In the genomic region with DNA sequence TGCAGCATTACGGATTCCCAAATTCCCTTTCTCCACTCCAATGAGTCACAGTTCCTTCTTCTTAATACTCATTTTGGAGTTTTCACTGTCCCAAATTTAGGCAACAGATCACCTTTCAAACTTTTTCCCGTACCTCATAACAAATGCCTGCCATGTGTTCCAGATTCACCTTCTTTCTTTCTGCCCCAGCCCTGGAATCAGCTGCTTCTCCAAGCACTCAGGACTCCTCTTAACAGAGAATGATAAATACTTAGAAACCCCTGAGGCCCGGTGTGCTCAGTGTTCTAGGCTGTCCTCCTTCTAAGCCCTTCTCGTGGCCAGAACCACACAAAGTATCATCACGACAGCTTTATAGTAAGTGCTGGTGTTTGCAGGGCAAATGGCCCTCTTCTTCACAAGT, we compare ENCODE assay signal across 21 cellular contexts. TPM values are rescaled to one million over a fixed set of nuclear protein-coding genes. Genes with fewer than 3 reads are reported as not detected.
DNase-seq lines count a peak whose midpoint lies in the region; ATAC-seq lines count a peak whose summit lies in the region.
"Had no signal": no experiment of that assay in that cellular context is flagged by ENCODE, and none has a peak within 500 bp of the region (broad histone marks: within the 10 kb centered on the region; RNA-seq: fewer than 3 reads in every experiment).

No MANE protein-coding gene starts in this region.

- no peak for ATAC-seq in naive thymus-derived CD8-positive, alpha-beta T cell
- ATAC-seq in HG03196 (IDR thresholded peaks at IDR 0.05; ENCODE audit: unreplicated experiment) = no peak
- ATAC-seq: stimulated activated naive CD8-positive, alpha-beta T cell treated with anti-CD3 and anti-CD28 coated beads, Interleukin-15, Interleukin-2, amounts not matched to agents 100 U/mL and 50 U/mL, for 24 hours had no signal

- peaks cover 7% of the 10 kb centered on the region for H3K4me1 Mint-ChIP-seq in activated CD4-positive, alpha-beta T cell treated with anti-CD3 and anti-CD28 coated beads, Interleukin-2, amount 10 ng/mL, durations not matched to agents 24 days and 14 days
- peaks cover 12% of the 10 kb centered on the region for H3K4me1 Mint-ChIP-seq in activated CD4-positive, alpha-beta T cell treated with anti-CD3 and anti-CD28 coated beads, Interleukin-2, amount 10 ng/mL, durations not matched to agents 7 days and 5 days
- H3K4me1 Mint-ChIP-seq in CD4-positive, alpha-beta memory T cell = peaks cover 23 to 41% (median 34%) of the 10 kb centered on the region in 4 donors
- H3K4me1 Mint-ChIP-seq in activated T-helper 2 cell treated with anti-CD3 and anti-CD28 coated beads, Interferon-gamma antibody, Interleukin-2, Interleukin-4, amounts not matched to agents 10 μg/mL and 5 μg/mL and 100 μg/mL, durations not matched to agents 14 hours and 24 hours and 36 hours (ENCODE audit: low read depth) = peaks cover 8% of the 10 kb centered on the region
- peaks cover 29 to 55% (median 36%) of the 10 kb centered on the region in 4 donors for H3K4me1 Mint-ChIP-seq in naive thymus-derived CD8-positive, alpha-beta T cell
- H3K4me1 Mint-ChIP-seq: neural progenitor cell had no signal

- POLR2A ChIA-PET in activated CD4-positive, alpha-beta T cell treated with anti-CD3 and anti-CD28 coated beads, Interleukin-2, amount 10 ng/mL, durations not matched to agents 7 days and 5 days (lab: Charles Lee) = no interaction called here
- POLR2A ChIA-PET in CD4-positive, alpha-beta memory T cell (lab: Charles Lee; ENCODE audit: partially characterized antibody) = no interaction called here
- POLR2A ChIA-PET in naive thymus-derived CD8-positive, alpha-beta T cell (lab: Charles Lee) = no interaction called here

- H3K4me3 ChIP-seq in CD4-positive, alpha-beta memory T cell (ENCODE audit: low read length in 2 of 2) = no peak overlapping the region
- H3K4me3 ChIP-seq: BLaER1, colonic mucosa, neural progenitor cell had no signal

- peaks cover 10% of the 10 kb centered on the region for H3K4me1 ChIP-seq in CD4-positive, alpha-beta memory T cell (ENCODE audit: insufficient read depth, low read length)
- H3K4me1 ChIP-seq: BLaER1, colonic mucosa, neural progenitor cell had no signal

- CTCF ChIA-PET in activated CD4-positive, alpha-beta T cell treated with anti-CD3 and anti-CD28 coated beads, Interleukin-2, amount 10 ng/mL, durations not matched to agents 7 days and 5 days (lab: Charles Lee) = no interaction called here
- CTCF ChIA-PET in CD4-positive, alpha-beta memory T cell (lab: Charles Lee; ENCODE audit: partially characterized antibody) = interaction anchor here (1.0 kb wide), 1 partner anchor 22 kb away, joined by 3 read pairs; no protein-coding TSS in a partner anchor

- H3K27ac ChIP-seq in CD4-positive, alpha-beta memory T cell (ENCODE audit: low read depth, low read length) = no peak overlapping the region
- H3K27ac ChIP-seq: BLaER1, colonic mucosa, neural progenitor cell had no signal

- H3K27me3 Mint-ChIP-seq in activated CD4-positive, alpha-beta T cell treated with anti-CD3 and anti-CD28 coated beads, Interleukin-2, amount 10 ng/mL, durations not matched to agents 24 days and 14 days = no peaks in the 10 kb centered on the region
- H3K27me3 Mint-ChIP-seq in activated CD4-positive, alpha-beta T cell treated with anti-CD3 and anti-CD28 coated beads, Interleukin-2, amount 10 ng/mL, durations not matched to agents 7 days and 5 days = no peaks in the 10 kb centered on the region
- H3K27me3 Mint-ChIP-seq in CD4-positive, alpha-beta memory T cell = no peaks in the 10 kb centered on the region
- no peaks in the 10 kb centered on the region for H3K27me3 Mint-ChIP-seq in activated T-helper 2 cell treated with anti-CD3 and anti-CD28 coated beads, Interferon-gamma antibody, Interleukin-2, Interleukin-4, amounts not matched to agents 10 μg/mL and 5 μg/mL and 100 μg/mL, durations not matched to agents 14 hours and 24 hours and 36 hours (ENCODE audit: low read depth)
- H3K27me3 Mint-ChIP-seq in naive thymus-derived CD8-positive, alpha-beta T cell = no peaks in the 10 kb centered on the region

- no peak for DNase-seq in activated CD4-positive, alpha-beta T cell treated with anti-CD3 and anti-CD28 coated beads, Interleukin-2, amount 10 ng/mL, durations not matched to agents 24 days and 14 days
- DNase-seq in activated CD4-positive, alpha-beta T cell treated with anti-CD3 and anti-CD28 coated beads, Interleukin-2, amount 10 ng/mL, durations not matched to agents 7 days and 5 days = no peak
- DNase-seq in CD4-positive, alpha-beta memory T cell = no peak
- no peak for DNase-seq in activated T-helper 2 cell treated with anti-CD3 and anti-CD28 coated beads, Interferon-gamma antibody, Interleukin-2, Interleukin-4, amounts not matched to agents 10 μg/mL and 5 μg/mL and 100 μg/mL, durations not matched to agents 14 hours and 24 hours and 36 hours (ENCODE audit: low spot score)
- no peak for DNase-seq in naive thymus-derived CD8-positive, alpha-beta T cell
- DNase-seq in cerebellum (ENCODE audit: low spot score) (no peak), NCI-H1105 (lab: John Stamatoyannopoulos, UW) (no peak)
- DNase-seq: activated CD4-positive, alpha-beta T cell treated with anti-CD3 and anti-CD28 coated beads for 1 hour; activated CD8-positive, alpha-beta memory T cell treated with anti-CD3 and anti-CD28 coated beads, Interleukin-2, amount 50 U/mL, for 4 hours; activated naive CD4-positive, alpha-beta T cell treated with anti-CD3 and anti-CD28 coated beads, Interleukin-2, amount 50 U/mL, for 16 hours; colonic mucosa; glutamatergic neuron; NCI-H2171 treated with DMSO at 0.1 percent for 48 hours; NCI-H526; small intestine; stimulated activated naive CD8-positive, alpha-beta T cell treated with anti-CD3 and anti-CD28 coated beads, Interleukin-15, Interleukin-2, amounts not matched to agents 100 U/mL and 50 U/mL, for 24 hours had no signal

- H3K9me3 ChIP-seq in CD4-positive, alpha-beta memory T cell (ENCODE audit: control insufficient read depth in 1 of 2, low read length in 2 of 2) = no peaks in the 10 kb centered on the region
- H3K9me3 ChIP-seq: colonic mucosa had no signal

- no peak overlapping the region for H3K4me3 Mint-ChIP-seq in activated CD4-positive, alpha-beta T cell treated with anti-CD3 and anti-CD28 coated beads, Interleukin-2, amount 10 ng/mL, durations not matched to agents 24 days and 14 days
- no peak overlapping the region for H3K4me3 Mint-ChIP-seq in activated CD4-positive, alpha-beta T cell treated with anti-CD3 and anti-CD28 coated beads, Interleukin-2, amount 10 ng/mL, durations not matched to agents 7 days and 5 days
- H3K4me3 Mint-ChIP-seq in CD4-positive, alpha-beta memory T cell = no peak overlapping the region
- no peak overlapping the region for H3K4me3 Mint-ChIP-seq in activated T-helper 2 cell treated with anti-CD3 and anti-CD28 coated beads, Interferon-gamma antibody, Interleukin-2, Interleukin-4, amounts not matched to agents 10 μg/mL and 5 μg/mL and 100 μg/mL, durations not matched to agents 14 hours and 24 hours and 36 hours (ENCODE audit: low read depth)
- H3K4me3 Mint-ChIP-seq in naive thymus-derived CD8-positive, alpha-beta T cell = no peak overlapping the region
- H3K4me3 Mint-ChIP-seq: neural progenitor cell had no signal

- no peaks in the 10 kb centered on the region for H3K9me3 Mint-ChIP-seq in activated CD4-positive, alpha-beta T cell treated with anti-CD3 and anti-CD28 coated beads, Interleukin-2, amount 10 ng/mL, durations not matched to agents 24 days and 14 days
- peaks cover 4% of the 10 kb centered on the region for H3K9me3 Mint-ChIP-seq in activated CD4-positive, alpha-beta T cell treated with anti-CD3 and anti-CD28 coated beads, Interleukin-2, amount 10 ng/mL, durations not matched to agents 7 days and 5 days
- no peaks in the 10 kb centered on the region for H3K9me3 Mint-ChIP-seq in CD4-positive, alpha-beta memory T cell
- no peaks in the 10 kb centered on the region for H3K9me3 Mint-ChIP-seq in activated T-helper 2 cell treated with anti-CD3 and anti-CD28 coated beads, Interferon-gamma antibody, Interleukin-2, Interleukin-4, amounts not matched to agents 10 μg/mL and 5 μg/mL and 100 μg/mL, durations not matched to agents 14 hours and 24 hours and 36 hours
- no peaks in the 10 kb centered on the region for H3K9me3 Mint-ChIP-seq in naive thymus-derived CD8-positive, alpha-beta T cell
- H3K9me3 Mint-ChIP-seq: neural progenitor cell had no signal

- peaks cover 71% of the 10 kb centered on the region for H3K36me3 ChIP-seq in CD4-positive, alpha-beta memory T cell (ENCODE audit: insufficient read depth, low read length)

- H3K36me3 Mint-ChIP-seq in activated CD4-positive, alpha-beta T cell treated with anti-CD3 and anti-CD28 coated beads, Interleukin-2, amount 10 ng/mL, durations not matched to agents 24 days and 14 days (ENCODE audit: low read depth) = peaks cover 78% of the 10 kb centered on the region
- peaks cover 82% of the 10 kb centered on the region for H3K36me3 Mint-ChIP-seq in activated CD4-positive, alpha-beta T cell treated with anti-CD3 and anti-CD28 coated beads, Interleukin-2, amount 10 ng/mL, durations not matched to agents 7 days and 5 days (ENCODE audit: low read depth)
- peaks cover 53 to 73% of the 10 kb centered on the region in 2 donors for H3K36me3 Mint-ChIP-seq in CD4-positive, alpha-beta memory T cell
- peaks cover 79% of the 10 kb centered on the region for H3K36me3 Mint-ChIP-seq in activated T-helper 2 cell treated with anti-CD3 and anti-CD28 coated beads, Interferon-gamma antibody, Interleukin-2, Interleukin-4, amounts not matched to agents 10 μg/mL and 5 μg/mL and 100 μg/mL, durations not matched to agents 14 hours and 24 hours and 36 hours (ENCODE audit: low read depth)
- peaks cover 0 to 81% (median 16%) of the 10 kb centered on the region in 3 donors for H3K36me3 Mint-ChIP-seq in naive thymus-derived CD8-positive, alpha-beta T cell

- H3K27ac Mint-ChIP-seq in activated CD4-positive, alpha-beta T cell treated with anti-CD3 and anti-CD28 coated beads, Interleukin-2, amount 10 ng/mL, durations not matched to agents 24 days and 14 days = peak overlapping the region; percentile 2
- no peak overlapping the region for H3K27ac Mint-ChIP-seq in activated CD4-positive, alpha-beta T cell treated with anti-CD3 and anti-CD28 coated beads, Interleukin-2, amount 10 ng/mL, durations not matched to agents 7 days and 5 days
- peak overlapping the region in 5 of 7 donors; percentile 14 to 77 (median 33) for H3K27ac Mint-ChIP-seq in CD4-positive, alpha-beta memory T cell
- peak overlapping the region; percentile 21 for H3K27ac Mint-ChIP-seq in activated T-helper 2 cell treated with anti-CD3 and anti-CD28 coated beads, Interferon-gamma antibody, Interleukin-2, Interleukin-4, amounts not matched to agents 10 μg/mL and 5 μg/mL and 100 μg/mL, durations not matched to agents 14 hours and 24 hours and 36 hours
- peak overlapping the region; percentile 43 to 75 (median 58) for H3K27ac Mint-ChIP-seq in naive thymus-derived CD8-positive, alpha-beta T cell
- H3K27ac Mint-ChIP-seq: neural progenitor cell had no signal

- no peaks in the 10 kb centered on the region for H3K27me3 ChIP-seq in CD4-positive, alpha-beta memory T cell (ENCODE audit: insufficient read depth, low read length)
- H3K27me3 ChIP-seq: BLaER1, colonic mucosa, neural progenitor cell had no signal

- intact Hi-C loops in activated CD4-positive, alpha-beta T cell treated with anti-CD3 and anti-CD28 coated beads, Interleukin-2, amount 10 ng/mL, durations not matched to agents 24 days and 14 days (cut with micrococcal nuclease) = no loop called here
- intact Hi-C loops in CD4-positive, alpha-beta memory T cell (cut with micrococcal nuclease) = no loop called here
- intact Hi-C loops in activated T-helper 2 cell treated with anti-CD3 and anti-CD28 coated beads, Interferon-gamma antibody, Interleukin-2, Interleukin-4, amounts not matched to agents 10 μg/mL and 5 μg/mL and 100 μg/mL, durations not matched to agents 14 hours and 24 hours and 36 hours (cut with micrococcal nuclease) = no loop called here

RNA-seq across cellular contexts. Expression of a gene that starts 14.9 kb away (rescaled TPM):
- total RNA-seq in activated CD4-positive, alpha-beta T cell treated with anti-CD3 and anti-CD28 coated beads, Interleukin-2, amount 10 ng/mL, durations not matched to agents 24 days and 14 days = 137 and 146 TPM in 2 replicates
- 100 to 1,000 TPM; 115 to 142 TPM for total RNA-seq in activated CD4-positive, alpha-beta T cell treated with anti-CD3 and anti-CD28 coated beads, Interleukin-2, amount 10 ng/mL, durations not matched to agents 7 days and 5 days
- 100 to 1,000 TPM; 182 TPM for total RNA-seq in CD4-positive, alpha-beta memory T cell
- polyA plus RNA-seq in CD4-positive, alpha-beta memory T cell = 10 to 100 TPM; 31.6 to 77.2 TPM
- 139 and 151 TPM in 2 replicates for total RNA-seq in activated T-helper 2 cell treated with anti-CD3 and anti-CD28 coated beads, Interferon-gamma antibody, Interleukin-2, Interleukin-4, amounts not matched to agents 10 μg/mL and 5 μg/mL and 100 μg/mL, durations not matched to agents 14 hours and 24 hours and 36 hours
- total RNA-seq in naive thymus-derived CD8-positive, alpha-beta T cell = 100 to 1,000 TPM; 184 to 201 TPM
- polyA plus RNA-seq in naive thymus-derived CD8-positive, alpha-beta T cell = 10 to 100 TPM; 47.6 to 72.1 (median 48.6) TPM
- 45.1 TPM for total RNA-seq in cerebellum

RNA-seq across cellular contexts. Expression of a gene that starts 29.7 kb away (rescaled TPM):
- total RNA-seq in activated CD4-positive, alpha-beta T cell treated with anti-CD3 and anti-CD28 coated beads, Interleukin-2, amount 10 ng/mL, durations not matched to agents 24 days and 14 days = 162 and 171 TPM in 2 replicates
- 100 to 1,000 TPM; 104 to 140 TPM for total RNA-seq in activated CD4-positive, alpha-beta T cell treated with anti-CD3 and anti-CD28 coated beads, Interleukin-2, amount 10 ng/mL, durations not matched to agents 7 days and 5 days
- 10 to 100 TPM; 30.3 to 31.4 TPM for total RNA-seq in CD4-positive, alpha-beta memory T cell
- 1 to 10 TPM; 1.4 to 5.6 TPM for polyA plus RNA-seq in CD4-positive, alpha-beta memory T cell
- total RNA-seq in activated T-helper 2 cell treated with anti-CD3 and anti-CD28 coated beads, Interferon-gamma antibody, Interleukin-2, Interleukin-4, amounts not matched to agents 10 μg/mL and 5 μg/mL and 100 μg/mL, durations not matched to agents 14 hours and 24 hours and 36 hours = 187 and 200 TPM in 2 replicates
- 10 to 100 TPM; 10.1 to 11.6 TPM for total RNA-seq in naive thymus-derived CD8-positive, alpha-beta T cell
- polyA plus RNA-seq in naive thymus-derived CD8-positive, alpha-beta T cell = 1 to 10 TPM in 2 of 3 donors, under 1 TPM in 1; 0.91 to 1.5 (median 1.0) TPM
- total RNA-seq in cerebellum = 3.7 TPM

RNA-seq across cellular contexts. Expression of a gene that starts 45.9 kb away (rescaled TPM):
- 56.0 and 58.4 TPM in 2 replicates for total RNA-seq in activated CD4-positive, alpha-beta T cell treated with anti-CD3 and anti-CD28 coated beads, Interleukin-2, amount 10 ng/mL, durations not matched to agents 24 days and 14 days
- 10 to 100 TPM; 60.5 to 69.7 TPM for total RNA-seq in activated CD4-positive, alpha-beta T cell treated with anti-CD3 and anti-CD28 coated beads, Interleukin-2, amount 10 ng/mL, durations not matched to agents 7 days and 5 days
- total RNA-seq in CD4-positive, alpha-beta memory T cell = 10 to 100 TPM; 80.5 to 88.7 TPM
- 10 to 100 TPM; 41.6 to 43.6 TPM for polyA plus RNA-seq in CD4-positive, alpha-beta memory T cell
- total RNA-seq in activated T-helper 2 cell treated with anti-CD3 and anti-CD28 coated beads, Interferon-gamma antibody, Interleukin-2, Interleukin-4, amounts not matched to agents 10 μg/mL and 5 μg/mL and 100 μg/mL, durations not matched to agents 14 hours and 24 hours and 36 hours = 51.7 and 53.1 TPM in 2 replicates
- total RNA-seq in naive thymus-derived CD8-positive, alpha-beta T cell = 10 to 100 TPM; 72.9 to 80.0 TPM
- polyA plus RNA-seq in naive thymus-derived CD8-positive, alpha-beta T cell = 10 to 100 TPM; 39.6 to 53.5 (median 42.4) TPM
- total RNA-seq in cerebellum = 39.6 TPM

RNA-seq across cellular contexts. Expression of a gene that starts 58.9 kb away (rescaled TPM):
- 413 and 415 TPM in 2 replicates for total RNA-seq in activated CD4-positive, alpha-beta T cell treated with anti-CD3 and anti-CD28 coated beads, Interleukin-2, amount 10 ng/mL, durations not matched to agents 24 days and 14 days
- 100 to 1,000 TPM; 285 to 292 TPM for total RNA-seq in activated CD4-positive, alpha-beta T cell treated with anti-CD3 and anti-CD28 coated beads, Interleukin-2, amount 10 ng/mL, durations not matched to agents 7 days and 5 days
- total RNA-seq in CD4-positive, alpha-beta memory T cell = 10 to 100 TPM; 40.9 to 41.0 TPM
- polyA plus RNA-seq in CD4-positive, alpha-beta memory T cell = 10 to 100 TPM; 53.1 to 82.6 TPM
- 345 and 351 TPM in 2 replicates for total RNA-seq in activated T-helper 2 cell treated with anti-CD3 and anti-CD28 coated beads, Interferon-gamma antibody, Interleukin-2, Interleukin-4, amounts not matched to agents 10 μg/mL and 5 μg/mL and 100 μg/mL, durations not matched to agents 14 hours and 24 hours and 36 hours
- total RNA-seq in naive thymus-derived CD8-positive, alpha-beta T cell = 10 to 100 TPM; 66.9 to 67.8 TPM
- 100 to 1,000 TPM; 166 to 233 (median 205) TPM for polyA plus RNA-seq in naive thymus-derived CD8-positive, alpha-beta T cell
- total RNA-seq in cerebellum = not detected
- total RNA-seq: A172, pulmonary artery endothelial cell had no signal
